Comparison of ENCODE assay signal across 8 cellular contexts in the genomic region with DNA sequence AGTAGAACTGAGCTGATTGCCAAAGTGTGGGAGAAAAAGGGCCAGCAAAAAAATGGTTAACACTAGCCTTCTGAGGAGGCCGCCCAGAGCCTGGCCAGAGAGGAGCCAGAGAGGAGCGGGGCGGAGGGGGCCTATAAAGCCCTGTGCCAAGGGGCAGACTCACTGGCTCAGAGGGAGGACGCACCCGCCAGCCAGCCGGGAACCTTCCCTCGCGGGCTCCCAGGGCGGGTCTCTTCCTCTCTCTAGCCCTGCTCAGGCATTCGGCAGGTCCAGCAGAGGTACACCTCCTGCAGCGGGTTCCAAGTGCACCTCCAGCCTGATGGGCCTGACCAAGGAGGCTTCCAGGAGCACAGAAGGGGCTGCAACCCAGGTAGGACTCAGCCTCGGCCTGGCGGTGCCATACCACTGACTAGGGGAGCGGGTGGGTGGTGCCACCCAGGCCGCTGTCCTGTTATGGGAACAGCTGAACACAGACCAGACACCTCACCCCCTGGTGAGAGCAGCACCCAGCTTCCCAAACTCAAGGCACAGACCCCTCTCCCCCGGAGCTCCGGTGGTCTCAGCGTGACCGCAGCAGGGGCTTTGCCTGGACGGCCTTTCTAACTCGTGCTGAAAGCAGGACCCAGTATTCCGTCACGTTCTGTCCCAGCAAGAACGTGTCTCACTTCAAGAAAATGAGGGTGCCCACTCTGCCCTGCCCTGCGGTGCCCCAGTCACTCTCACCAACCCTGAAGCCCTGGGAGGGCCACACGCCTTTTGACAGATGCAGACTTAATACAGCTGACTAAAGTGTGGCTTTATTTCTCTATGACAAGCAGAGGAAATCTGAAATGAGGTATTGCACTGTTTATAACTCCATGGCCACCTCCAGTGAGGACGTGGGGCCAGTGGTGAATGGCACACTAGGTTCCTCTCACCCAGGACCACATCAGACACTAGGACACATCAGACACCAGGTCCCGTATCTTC. TPM values are rescaled to one million over a fixed set of nuclear protein-coding genes. Genes with fewer than 3 reads are reported as not detected.
DNase-seq lines count a peak whose midpoint lies in the region; ATAC-seq and TF ChIP-seq lines count a peak whose summit lies in the region.

A gene (plus strand): TSS at position 162 of the 969 bp plus-strand sequence. CDS start 3,616 bp downstream, outside the sequence.

- intact Hi-C loops in OCI-LY7 (cut with micrococcal nuclease; ENCODE audit: unreplicated experiment): loop anchor here (2.0 to 5.0 kb wide), 2 partner anchors 64 to 419 kb away; no protein-coding TSS in a partner anchor
- intact Hi-C loops in dorsolateral prefrontal cortex (cut with DNase I): loop anchor here (5.0 to 10.0 kb wide), 3 partner anchors 34 to 87 kb away; a partner anchor contains a TSS
- intact Hi-C loops in uterus (cut with DNase I; ENCODE audit: low total_unique reads): no loop called here

- no peak within 1 kb of the TSS for H3K9ac ChIP-seq in MM.1S (ENCODE audit: low read length)

- H3K9me3 ChIP-seq in OCI-LY7 (ENCODE audit: low read length) (no peaks in the 10 kb centered on the region), uterus (no peaks in the 10 kb centered on the region), MM.1S (replicated peaks; ENCODE audit: insufficient read depth, low read length) (no peaks in the 10 kb centered on the region)

- H3K27ac ChIP-seq in OCI-LY7 (ENCODE audit: low read depth, low read length, poor library complexity, severe bottlenecking): peak within 1 kb of the TSS; percentile 91
- peak within 1 kb of the TSS in 54 of 59 donors; percentile 0 to 88 (median 62) for H3K27ac ChIP-seq in dorsolateral prefrontal cortex
- peak within 1 kb of the TSS; percentile 11 to 74 for H3K27ac ChIP-seq in uterus
- no peak within 1 kb of the TSS for H3K27ac ChIP-seq in MM.1S (ENCODE audit: low read length)

- H3K4me1 Mint-ChIP-seq in memory B cell: peaks cover 24% of the 10 kb centered on the region

- H4K20me1 ChIP-seq in OCI-LY7 (ENCODE audit: insufficient read depth, low read length) (no peaks in the 10 kb centered on the region), MM.1S (ENCODE audit: insufficient read depth, low read length) (no peaks in the 10 kb centered on the region)

- H2AFZ ChIP-seq in OCI-LY7 (ENCODE audit: low read length): peak within 1 kb of the TSS; percentile 75; the same call in 1 of the 2 replicates
- no peak within 1 kb of the TSS for H2AFZ ChIP-seq in MM.1S (ENCODE audit: low read length)

- H3K36me3 Mint-ChIP-seq in memory B cell: peaks cover 5% of the 10 kb centered on the region

- peak; percentile 88 for DNase-seq in GM03348 (ENCODE audit: low spot score)
- peak; percentile 38 for DNase-seq in OCI-LY7 (ENCODE audit: low spot score)
- DNase-seq in dorsolateral prefrontal cortex: peak in 1 of 10 donors; percentile 76
- DNase-seq in memory B cell (ENCODE audit: low spot score in 2 of 2): no peak
- peak; percentile 56 to 64 for DNase-seq in uterus
- DNase-seq in middle frontal gyrus (ENCODE audit: extremely low spot score, low spot score): no peak
- no peak for DNase-seq in occipital lobe (lab: John Stamatoyannopoulos, UW)
- no peak for DNase-seq in MM.1S

- TF ChIP-seq POLR2A in uterus (IDR thresholded peaks at IDR 0.05): no peak

- peaks cover 28% of the 10 kb centered on the region for H3K79me2 ChIP-seq in OCI-LY7 (ENCODE audit: insufficient read depth, low read depth, low read length)
- H3K79me2 ChIP-seq in MM.1S (ENCODE audit: low read length): no peaks in the 10 kb centered on the region

- peaks cover 47% of the 10 kb centered on the region for H3K36me3 ChIP-seq in OCI-LY7 (ENCODE audit: insufficient read depth, low read length)
- no peaks in the 10 kb centered on the region for H3K36me3 ChIP-seq in uterus
- no peaks in the 10 kb centered on the region for H3K36me3 ChIP-seq in MM.1S (replicated peaks; ENCODE audit: insufficient read depth, low read length)

- H3K9me2 ChIP-seq in OCI-LY7 (ENCODE audit: insufficient read depth, low read length) (no peaks in the 10 kb centered on the region), MM.1S (replicated peaks; ENCODE audit: insufficient read depth, low read length) (no peaks in the 10 kb centered on the region)

- H3K27me3 ChIP-seq in dorsolateral prefrontal cortex (no peaks in the 10 kb centered on the region), uterus (no peaks in the 10 kb centered on the region), MM.1S (replicated peaks; ENCODE audit: insufficient read depth, low read length) (no peaks in the 10 kb centered on the region)

- peak within 1 kb of the TSS; percentile 81 for H3K4me3 Mint-ChIP-seq in memory B cell

- POLR2A ChIA-PET in OCI-LY7 (lab: Charles Lee): interaction anchor here (1.0 kb wide), 1 partner anchor 56 kb away, joined by 3 read pairs; no protein-coding TSS in a partner anchor

- H3K4me3 ChIP-seq in OCI-LY7 (ENCODE audit: low read depth, low read length, poor library complexity, severe bottlenecking) (peak within 1 kb of the TSS; percentile 76), dorsolateral prefrontal cortex (peak within 1 kb of the TSS; percentile 4 to 66 (median 49)), uterus (peak within 1 kb of the TSS; percentile 21 to 36), MM.1S (ENCODE audit: low read length) (no peak within 1 kb of the TSS)

- no peaks in the 10 kb centered on the region for H3K27me3 Mint-ChIP-seq in memory B cell

- no peaks in the 10 kb centered on the region for H3F3A ChIP-seq in MM.1S (ENCODE audit: insufficient read depth, low read length)

- H3K4me1 ChIP-seq in OCI-LY7 (ENCODE audit: insufficient read depth, low read length, poor library complexity, severe bottlenecking) (peaks cover 49% of the 10 kb centered on the region), uterus (peaks cover 0 to 3% of the 10 kb centered on the region in 2 donors), MM.1S (ENCODE audit: low read length) (no peaks in the 10 kb centered on the region)

- H3K9me3 Mint-ChIP-seq in memory B cell: no peaks in the 10 kb centered on the region

- H3K27ac Mint-ChIP-seq in memory B cell: peak within 1 kb of the TSS; percentile 83

- H3K4me2 ChIP-seq in OCI-LY7 (ENCODE audit: low read length) (peak within 1 kb of the TSS; percentile 99), MM.1S (ENCODE audit: low read depth, low read length) (no peak within 1 kb of the TSS)

- no peak for ATAC-seq in memory B cell (ENCODE audit: low read depth)

- CTCF ChIA-PET in OCI-LY7 (lab: Charles Lee; ENCODE audit: unreplicated experiment): no interaction called here

- no TSS peak for BruUV-seq in OCI-LY7 (replicated peaks; lab: Mats Ljungman, UMichigan)

- TF ChIP-seq CTCF in OCI-LY7 (conservative IDR thresholded peaks at IDR 0.05; ENCODE audit: low read length) (no peak), dorsolateral prefrontal cortex (IDR thresholded peaks at IDR 0.05 in 54 of 56, conservative IDR thresholded peaks at IDR 0.05 in 2 of 56; ENCODE audit: low read depth in 1 of 56, partially characterized antibody in 56 of 56) (no peak), uterus (IDR thresholded peaks at IDR 0.05) (no peak), MM.1S (IDR thresholded peaks at IDR 0.05; ENCODE audit: low read length) (no peak)

RNA-seq across cellular contexts. Expression of the gene that starts here (rescaled TPM):
- total RNA-seq in OCI-LY7 (2014; rRNA removed; shearing (Covaris generic)): 22.9 and 34.9 TPM in 2 replicates
- total RNA-seq in OCI-LY7 (2022) (44.7 and 75.9 TPM in 2 replicates), dorsolateral prefrontal cortex (10 to 100 TPM in 51 of 120 experiments, 1 to 10 TPM in 69; 2.4 to 37.0 (median 9.3) TPM), uterus (10 to 100 TPM in 1 of 4 donors, 1 to 10 TPM in 3; 1.3 to 10.6 (median 5.0) TPM), occipital lobe (1.1 TPM)

Comparison
In these comparisons a context has a peak if more than half of its experiments do, and no peak if none do; other contexts are left out.
1. DNase-seq: peak in GM03348 (single experiment), OCI-LY7 (single experiment) and uterus (2 of 2); none in memory B cell (0 of 2), middle frontal gyrus (single experiment), occipital lobe (single experiment) and MM.1S (single experiment).